In the genomic region with DNA sequence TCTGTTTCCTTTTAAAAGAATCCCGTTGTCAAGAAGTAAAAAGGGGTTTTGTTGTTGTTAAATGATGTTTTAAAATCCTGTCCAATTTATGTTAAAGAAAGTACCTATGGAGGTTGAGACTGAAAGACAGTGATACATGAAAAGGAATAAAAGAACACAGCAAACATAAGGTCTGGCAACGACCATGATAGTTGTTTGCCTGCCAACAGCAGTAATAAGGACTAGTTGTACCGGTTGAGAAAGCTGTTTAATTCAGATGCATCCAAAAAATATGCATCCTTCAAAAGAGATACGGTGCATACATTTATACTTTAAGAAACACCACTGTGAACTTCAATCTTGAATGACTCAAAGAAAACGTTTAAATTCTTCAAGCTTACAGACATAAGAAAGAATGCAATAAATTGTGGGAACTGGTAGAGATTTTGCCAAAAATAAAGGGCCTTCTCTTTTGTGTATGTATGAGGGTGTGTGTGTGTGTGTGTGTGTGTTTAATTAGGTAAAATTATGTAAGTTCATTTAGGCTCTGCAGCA, we compare ENCODE assay signal across 17 cellular contexts.
"Had no signal": no experiment of that assay in that cellular context is flagged by ENCODE, and none has a peak within 500 bp of the region (broad histone marks: within the 10 kb centered on the region; RNA-seq: fewer than 3 reads in every experiment).

No MANE protein-coding gene starts in this region.

- H3K27ac ChIP-seq: breast epithelium, esophagus muscularis mucosa, spleen, transverse colon had no signal

- H3K4me3 ChIP-seq: breast epithelium, esophagus muscularis mucosa, spleen, transverse colon had no signal

- H3K27ac Mint-ChIP-seq: activated B cell treated with CpG ODN at 0.5 μM for 24 hours; activated CD4-positive, alpha-beta T cell treated with anti-CD3 and anti-CD28 coated beads, Interleukin-2, amount 10 ng/mL, durations not matched to agents 7 days and 5 days; activated T-helper 2 cell treated with anti-CD3 and anti-CD28 coated beads, Interferon-gamma antibody, Interleukin-2, Interleukin-4, amounts not matched to agents 10 μg/mL and 5 μg/mL and 100 μg/mL, durations not matched to agents 14 hours and 24 hours and 36 hours; natural killer cell treated with Interleukin-12 subunit alpha and Interleukin-12 subunit beta and Interleukin-15 and Interleukin-18, amount 100 ng/mL, for 72 hours; stimulated activated naive B cell treated with anti-CD40 and anti-IgM and Interleukin-4, amounts not matched to agents 10 μg/mL and 1 μg/mL and 100 μg/mL, for 72 hours; T-helper 1 cell treated with Interleukin-12 subunit alpha and Interleukin-12 subunit beta and Interleukin-4 antibody, amounts not matched to agents 30 μg/mL and 1 μg/mL, for 36 hours had no signal

- H3K36me3 Mint-ChIP-seq: natural killer cell treated with Interleukin-12 subunit alpha and Interleukin-12 subunit beta and Interleukin-15 and Interleukin-18, amount 100 ng/mL, for 72 hours; stimulated activated naive B cell treated with anti-CD40 and anti-IgM and Interleukin-4, amounts not matched to agents 10 μg/mL and 1 μg/mL and 100 μg/mL, for 72 hours had no signal

- H3K27me3 Mint-ChIP-seq: activated B cell treated with CpG ODN at 0.5 μM for 24 hours; activated CD4-positive, alpha-beta T cell treated with anti-CD3 and anti-CD28 coated beads, Interleukin-2, amount 10 ng/mL, durations not matched to agents 7 days and 5 days; natural killer cell treated with Interleukin-12 subunit alpha and Interleukin-12 subunit beta and Interleukin-15 and Interleukin-18, amount 100 ng/mL, for 72 hours; stimulated activated naive B cell treated with anti-CD40 and anti-IgM and Interleukin-4, amounts not matched to agents 10 μg/mL and 1 μg/mL and 100 μg/mL, for 72 hours had no signal

- H3K27me3 ChIP-seq: breast epithelium, esophagus muscularis mucosa, spleen, transverse colon had no signal

- H3K4me1 Mint-ChIP-seq: activated B cell treated with CpG ODN at 0.5 μM for 24 hours; activated CD4-positive, alpha-beta T cell treated with anti-CD3 and anti-CD28 coated beads, Interleukin-2, amount 10 ng/mL, durations not matched to agents 7 days and 5 days; stimulated activated naive B cell treated with anti-CD40 and anti-IgM and Interleukin-4, amounts not matched to agents 10 μg/mL and 1 μg/mL and 100 μg/mL, for 72 hours had no signal

- H3K9me3 Mint-ChIP-seq: activated B cell treated with CpG ODN at 0.5 μM for 24 hours; activated CD4-positive, alpha-beta T cell treated with anti-CD3 and anti-CD28 coated beads, Interleukin-2, amount 10 ng/mL, durations not matched to agents 7 days and 5 days; activated T-helper 2 cell treated with anti-CD3 and anti-CD28 coated beads, Interferon-gamma antibody, Interleukin-2, Interleukin-4, amounts not matched to agents 10 μg/mL and 5 μg/mL and 100 μg/mL, durations not matched to agents 14 hours and 24 hours and 36 hours had no signal

- H3K4me1 ChIP-seq: breast epithelium, spleen, transverse colon had no signal

- ATAC-seq: left lobe of liver; natural killer cell treated with Interleukin-12 subunit alpha and Interleukin-12 subunit beta and Interleukin-15 and Interleukin-18, amount 100 ng/mL, for 72 hours; sciatic nerve; stimulated activated naive B cell treated with anti-CD40 and anti-IgM and Interleukin-4, amounts not matched to agents 10 μg/mL and 1 μg/mL and 100 μg/mL, for 72 hours had no signal

- H3K36me3 ChIP-seq: breast epithelium, esophagus muscularis mucosa, spleen, transverse colon had no signal

- H3K9me3 ChIP-seq: breast epithelium, esophagus muscularis mucosa, spleen, transverse colon had no signal

- DNase-seq: activated B cell treated with CpG ODN at 0.5 μM for 24 hours; activated CD4-positive, alpha-beta T cell treated with anti-CD3 and anti-CD28 coated beads, Interleukin-2, amount 10 ng/mL, durations not matched to agents 7 days and 5 days; activated naive CD4-positive, alpha-beta T cell treated with anti-CD3 and anti-CD28 coated beads, Interleukin-2, amount 50 U/mL, for 16 hours; amniotic stem cell; head of caudate nucleus; mammary epithelial cell; spleen; stimulated activated CD4-positive, alpha-beta T cell treated with anti-CD3 and anti-CD28 coated beads, Interleukin-2, amount 100 ng/mL, for 24 hours; stimulated activated naive B cell treated with anti-CD40 and anti-IgM and Interleukin-4, amounts not matched to agents 10 μg/mL and 1 μg/mL and 100 μg/mL, for 72 hours; transverse colon had no signal

- H3K4me3 Mint-ChIP-seq: activated B cell treated with CpG ODN at 0.5 μM for 24 hours; activated CD4-positive, alpha-beta T cell treated with anti-CD3 and anti-CD28 coated beads, Interleukin-2, amount 10 ng/mL, durations not matched to agents 7 days and 5 days; natural killer cell treated with Interleukin-12 subunit alpha and Interleukin-12 subunit beta and Interleukin-15 and Interleukin-18, amount 100 ng/mL, for 72 hours; stimulated activated naive B cell treated with anti-CD40 and anti-IgM and Interleukin-4, amounts not matched to agents 10 μg/mL and 1 μg/mL and 100 μg/mL, for 72 hours; T-helper 1 cell treated with Interleukin-12 subunit alpha and Interleukin-12 subunit beta and Interleukin-4 antibody, amounts not matched to agents 30 μg/mL and 1 μg/mL, for 36 hours had no signal
